Comparison of ENCODE assay signal across 17 cellular contexts in genomic region chr17:43465049-43465448, GRCh38. TPM values are rescaled to one million over a fixed set of nuclear protein-coding genes. Genes with fewer than 3 reads are reported as not detected.
DNase-seq lines count a peak whose midpoint lies in the region; ATAC-seq and TF ChIP-seq lines count a peak whose summit lies in the region.
"Had no signal": no experiment of that assay in that cellular context is flagged by ENCODE, and none has a peak within 500 bp of the region (broad histone marks: within the 10 kb centered on the region; RNA-seq: fewer than 3 reads in every experiment).

No MANE protein-coding gene starts in this region.

- peak; percentile 6 for TF ChIP-seq POLR2A in right lobe of liver (IDR thresholded peaks at IDR 0.05)

- H3K4me1 ChIP-seq in Caco-2: peaks cover 27% of the 10 kb centered on the region
- peaks cover 4% of the 10 kb centered on the region for H3K4me1 ChIP-seq in endodermal cell (ENCODE audit: control insufficient read depth, insufficient read depth, low read length)
- peaks cover 0 to 33% (median 14%) of the 10 kb centered on the region in 4 donors for H3K4me1 ChIP-seq in right lobe of liver
- peaks cover 9% of the 10 kb centered on the region for H3K4me1 ChIP-seq in upper lobe of right lung

- H3K36me3 ChIP-seq in Caco-2 (ENCODE audit: control insufficient read depth, insufficient read depth, low read length) (no peaks in the 10 kb centered on the region), endodermal cell (ENCODE audit: control insufficient read depth, insufficient read depth, low read length) (no peaks in the 10 kb centered on the region), right lobe of liver (no peaks in the 10 kb centered on the region), upper lobe of right lung (no peaks in the 10 kb centered on the region)
- H3K36me3 ChIP-seq: BLaER1 had no signal

- H3K4me3 ChIP-seq in Caco-2 (ENCODE audit: low read depth, low read length) (no peak overlapping the region), endodermal cell (ENCODE audit: low read length) (peak overlapping the region; percentile 62), right lobe of liver (peak overlapping the region; percentile 27 to 74 (median 65)), upper lobe of right lung (no peak overlapping the region), dorsolateral prefrontal cortex (no peak overlapping the region)
- H3K4me3 ChIP-seq: BLaER1, GM23248 had no signal

- H3K27ac ChIP-seq in endodermal cell (ENCODE audit: low read depth, low read length) (no peak overlapping the region), right lobe of liver (peak overlapping the region; percentile 37 to 93 (median 85)), upper lobe of right lung (no peak overlapping the region), dorsolateral prefrontal cortex (no peak overlapping the region)
- H3K27ac ChIP-seq: BLaER1, GM23248 had no signal

- CTCF ChIA-PET in Caco-2 (lab: Charles Lee): interaction anchor here (3.3 kb wide), 1 partner anchor 19 kb away, joined by 26 read pairs; the partner anchor contains the start of gene DHX8

- DNase-seq in Caco-2: no peak
- DNase-seq in NCI-H82 treated with DMSO at 0.1 percent for 48 hours (lab: John Stamatoyannopoulos, UW; ENCODE audit: unreplicated experiment): peak; percentile 84
- DNase-seq in endodermal cell: peak; percentile 84
- DNase-seq in right lobe of liver: no peak
- no peak for DNase-seq in NCI-H345 (lab: John Stamatoyannopoulos, UW)
- DNase-seq in upper lobe of right lung: no peak
- no peak for DNase-seq in dorsolateral prefrontal cortex
- DNase-seq: 8988T; AML-193; Calu3; CD8-positive, alpha-beta memory T cell; DMS79; EL; GM23248; IMR-90 had no signal

- H3K9me3 ChIP-seq in Caco-2 (no peaks in the 10 kb centered on the region), endodermal cell (ENCODE audit: control insufficient read depth, low read length) (no peaks in the 10 kb centered on the region), right lobe of liver (no peaks in the 10 kb centered on the region), upper lobe of right lung (no peaks in the 10 kb centered on the region)
- H3K9me3 ChIP-seq: BLaER1 had no signal

- WGBS in endodermal cell (ENCODE audit: insufficient coverage in 1 of 2, insufficient read length in 1 of 2), 2 experiments: 51 to 66% methylated on average over 5 to 9 of the region's 9 CpGs
- 24% methylated on average over 5 of the region's 9 CpGs for WGBS in right lobe of liver (ENCODE audit: insufficient coverage, low coverage, low lambda C conversion rate, missing lambda C conversion rate)

- H3K27ac Mint-ChIP-seq in Caco-2 (ENCODE audit: unreplicated experiment) (peak overlapping the region; percentile 1), endodermal cell (peak overlapping the region; percentile 79)
- H3K27ac Mint-ChIP-seq: CD8-positive, alpha-beta memory T cell had no signal

- no peak overlapping the region for H3K4me3 Mint-ChIP-seq in Caco-2 (ENCODE audit: unreplicated experiment)
- no peak overlapping the region for H3K4me3 Mint-ChIP-seq in endodermal cell
- H3K4me3 Mint-ChIP-seq: CD8-positive, alpha-beta memory T cell had no signal

- H3K4me1 Mint-ChIP-seq in Caco-2 (ENCODE audit: low read depth, unreplicated experiment) (peaks cover 20% of the 10 kb centered on the region), endodermal cell (peaks cover 52% of the 10 kb centered on the region)
- H3K4me1 Mint-ChIP-seq: CD8-positive, alpha-beta memory T cell had no signal

- intact Hi-C loops in Caco-2 (cut with micrococcal nuclease; ENCODE audit: unreplicated experiment): no loop called here
- intact Hi-C loops in right lobe of liver (cut with DNase I): loop anchor here in 1 of 2 donors (10.0 kb wide), 1 partner anchor 60 kb away; no protein-coding TSS in a partner anchor
- intact Hi-C loops in upper lobe of right lung (cut with DNase I): no loop called here
- intact Hi-C loops in dorsolateral prefrontal cortex (cut with DNase I): loop anchor here (5.0 kb wide), 1 partner anchor 48 kb away; no protein-coding TSS in a partner anchor

- no peaks in the 10 kb centered on the region for H3K27me3 ChIP-seq in Caco-2 (replicated peaks; ENCODE audit: control insufficient read depth, insufficient read depth, low read length)
- no peaks in the 10 kb centered on the region for H3K27me3 ChIP-seq in endodermal cell (ENCODE audit: control insufficient read depth, insufficient read depth, low read length, poor library complexity, severe bottlenecking)
- no peaks in the 10 kb centered on the region for H3K27me3 ChIP-seq in right lobe of liver
- no peaks in the 10 kb centered on the region for H3K27me3 ChIP-seq in upper lobe of right lung
- no peaks in the 10 kb centered on the region for H3K27me3 ChIP-seq in dorsolateral prefrontal cortex
- H3K27me3 ChIP-seq: BLaER1 had no signal

- no peak overlapping the region for H3K9ac ChIP-seq in endodermal cell (ENCODE audit: extremely low read depth, low read length, poor library complexity, severe bottlenecking)
- H3K9ac ChIP-seq: BLaER1, GM23248 had no signal

- POLR2A ChIA-PET in Caco-2 (lab: Charles Lee): no interaction called here

- H3K9me3 Mint-ChIP-seq in Caco-2 (ENCODE audit: unreplicated experiment): no peaks in the 10 kb centered on the region
- peaks cover 1% of the 10 kb centered on the region for H3K9me3 Mint-ChIP-seq in endodermal cell
- H3K9me3 Mint-ChIP-seq: CD8-positive, alpha-beta memory T cell had no signal

- ATAC-seq in right lobe of liver: peak; percentile 5 to 28 (median 13)
- no peak for ATAC-seq in upper lobe of right lung
- ATAC-seq: HCT116 had no signal

- H3K27me3 Mint-ChIP-seq in Caco-2 (ENCODE audit: insufficient read depth, unreplicated experiment) (no peaks in the 10 kb centered on the region), endodermal cell (ENCODE audit: insufficient read depth) (no peaks in the 10 kb centered on the region)

- H3K36me3 Mint-ChIP-seq in Caco-2 (ENCODE audit: insufficient read depth, unreplicated experiment) (peaks cover 6% of the 10 kb centered on the region), endodermal cell (ENCODE audit: low read depth) (peaks cover 2% of the 10 kb centered on the region)
- H3K36me3 Mint-ChIP-seq: CD8-positive, alpha-beta memory T cell had no signal

- TF ChIP-seq CTCF in Caco-2 (IDR thresholded peaks at IDR 0.05; ENCODE audit: insufficient read depth in 1 of 2, low read depth in 1 of 2, low read length in 1 of 2, severe bottlenecking in 1 of 2, unreplicated experiment in 1 of 2) (no peak), endodermal cell (conservative IDR thresholded peaks at IDR 0.05) (no peak), right lobe of liver (IDR thresholded peaks at IDR 0.05) (no peak), upper lobe of right lung (IDR thresholded peaks at IDR 0.05) (no peak), dorsolateral prefrontal cortex (IDR thresholded peaks at IDR 0.05 in 54 of 56, conservative IDR thresholded peaks at IDR 0.05 in 2 of 56; ENCODE audit: low read depth in 1 of 56, partially characterized antibody in 56 of 56) (no peak)

- BruUV-seq in Caco-2 (replicated peaks; lab: Mats Ljungman, UMichigan): no TSS peak

RNA-seq across cellular contexts. Expression of gene DHX8, which starts 18.7 kb away (rescaled TPM):
- total RNA-seq in Caco-2 (2022): 56.3 and 66.8 TPM in 2 replicates
- 10 to 100 TPM; 53.3 to 57.1 TPM for total RNA-seq in endodermal cell
- polyA plus RNA-seq in endodermal cell (2013, experiment 1 of 2): 33.7 TPM
- polyA plus RNA-seq in endodermal cell (2013, experiment 2 of 2): 32.4 TPM
- total RNA-seq in right lobe of liver: 10 to 100 TPM; 14.1 to 18.6 (median 17.5) TPM
- total RNA-seq in upper lobe of right lung: 50.8 TPM
- 10 to 100 TPM; 32.7 to 69.3 (median 46.7) TPM for total RNA-seq in dorsolateral prefrontal cortex

Comparison
In these comparisons a context has a peak if more than half of its experiments do, and no peak if none do; other contexts are left out.
1. DNase-seq: peak in NCI-H82 treated with DMSO at 0.1 percent for 48 hours (single experiment) and endodermal cell (single experiment); none in Caco-2 (0 of 2), right lobe of liver (0 of 3), NCI-H345 (single experiment), upper lobe of right lung (single experiment) and dorsolateral prefrontal cortex (0 of 10).
2. H3K4me3 ChIP-seq: peak in endodermal cell (single experiment) and right lobe of liver (3 of 3); none in Caco-2 (single experiment), upper lobe of right lung (single experiment) and dorsolateral prefrontal cortex (0 of 59).
3. H3K27ac ChIP-seq: peak in right lobe of liver (3 of 3); none in endodermal cell (single experiment), upper lobe of right lung (single experiment) and dorsolateral prefrontal cortex (0 of 59).
4. intact Hi-C loops: an anchor here in dorsolateral prefrontal cortex (5.0 kb wide); none called in Caco-2 and upper lobe of right lung.